ENCODE assay signal across 24 cellular contexts in genomic region chr2:71596011-71596410, GRCh38.
DNase-seq lines count a peak whose midpoint lies in the region; ATAC-seq lines count a peak whose summit lies in the region.
"Had no signal": no experiment of that assay in that cellular context is flagged by ENCODE, and none has a peak within 500 bp of the region (broad histone marks: within the 10 kb centered on the region; RNA-seq: fewer than 3 reads in every experiment).

No MANE protein-coding gene starts in this region.

- H3K27me3 Mint-ChIP-seq in naive thymus-derived CD4-positive, alpha-beta T cell, result peaks cover 0 to 12% (median 4%) of the 10 kb centered on the region in 5 donors

- H3K27me3 ChIP-seq in naive thymus-derived CD4-positive, alpha-beta T cell (ENCODE audit: control insufficient read depth in 2 of 2, insufficient read depth in 2 of 2, low read length in 2 of 2), result no peaks in the 10 kb centered on the region
- H3K27me3 ChIP-seq: heart right ventricle had no signal

- no peaks in the 10 kb centered on the region for H3K36me3 ChIP-seq in naive thymus-derived CD4-positive, alpha-beta T cell (ENCODE audit: control insufficient read depth in 2 of 3, insufficient read depth in 3 of 3, low read length in 3 of 3)

- H3K4me1 ChIP-seq in naive thymus-derived CD4-positive, alpha-beta T cell (ENCODE audit: control insufficient read depth in 2 of 2, insufficient read depth in 2 of 2, low read length in 2 of 2), result no peaks in the 10 kb centered on the region
- H3K4me1 ChIP-seq: heart right ventricle had no signal

- no peak overlapping the region for H3K4me3 Mint-ChIP-seq in naive thymus-derived CD4-positive, alpha-beta T cell
- H3K4me3 Mint-ChIP-seq: activated T-helper 17 cell treated with anti-CD3 and anti-CD28 coated beads, Interleukin-2, amount 50 U/mL, for 72 hours; CD4-positive, alpha-beta memory T cell had no signal

- intact Hi-C loops in naive thymus-derived CD4-positive, alpha-beta T cell (cut with micrococcal nuclease), result no loop called here

- H3K4me1 Mint-ChIP-seq in naive thymus-derived CD4-positive, alpha-beta T cell, result no peaks in the 10 kb centered on the region
- H3K4me1 Mint-ChIP-seq: activated T-helper 17 cell treated with anti-CD3 and anti-CD28 coated beads, Interleukin-2, amount 50 U/mL, for 72 hours; CD4-positive, alpha-beta memory T cell had no signal

- peak overlapping the region; percentile 98 for H3K27ac ChIP-seq in cingulate gyrus (ENCODE audit: low read depth, low read length)
- no peak overlapping the region for H3K27ac ChIP-seq in naive thymus-derived CD4-positive, alpha-beta T cell (ENCODE audit: low read depth, low read length)
- H3K27ac ChIP-seq: heart right ventricle, KMS-11 had no signal

- no peak overlapping the region for H3K27ac Mint-ChIP-seq in naive thymus-derived CD4-positive, alpha-beta T cell
- H3K27ac Mint-ChIP-seq: activated T-helper 17 cell treated with anti-CD3 and anti-CD28 coated beads, Interleukin-2, amount 50 U/mL, for 72 hours; CD4-positive, alpha-beta memory T cell had no signal

- no peaks in the 10 kb centered on the region for H3K36me3 Mint-ChIP-seq in naive thymus-derived CD4-positive, alpha-beta T cell
- H3K36me3 Mint-ChIP-seq: CD4-positive, alpha-beta memory T cell had no signal

- POLR2A ChIA-PET in naive thymus-derived CD4-positive, alpha-beta T cell (lab: Charles Lee), result no interaction called here

- H3K9me3 ChIP-seq in naive thymus-derived CD4-positive, alpha-beta T cell (ENCODE audit: control insufficient read depth in 2 of 3, low read length in 3 of 3), result no peaks in the 10 kb centered on the region
- H3K9me3 ChIP-seq: heart right ventricle had no signal

- no peak overlapping the region for H3K4me3 ChIP-seq in naive thymus-derived CD4-positive, alpha-beta T cell (ENCODE audit: low read length)
- H3K4me3 ChIP-seq: heart right ventricle had no signal

- CTCF ChIA-PET in naive thymus-derived CD4-positive, alpha-beta T cell (lab: Charles Lee), result no interaction called here

- H3K9me3 Mint-ChIP-seq in naive thymus-derived CD4-positive, alpha-beta T cell, result peaks cover 0 to 2% (median 0%) of the 10 kb centered on the region in 11 donors
- H3K9me3 Mint-ChIP-seq: activated T-helper 17 cell treated with anti-CD3 and anti-CD28 coated beads, Interleukin-2, amount 50 U/mL, for 72 hours; CD4-positive, alpha-beta memory T cell had no signal

- ATAC-seq in naive thymus-derived CD4-positive, alpha-beta T cell, result no peak
- no peak for ATAC-seq in GM21737 (IDR thresholded peaks at IDR 0.05; ENCODE audit: unreplicated experiment)
- ATAC-seq: activated T-helper 17 cell treated with anti-CD3 and anti-CD28 coated beads, Interleukin-2, amount 50 U/mL, for 72 hours; heart right ventricle; stimulated activated naive CD8-positive, alpha-beta T cell treated with anti-CD3 and anti-CD28 coated beads, Interleukin-15, Interleukin-2, amounts not matched to agents 100 U/mL and 50 U/mL, for 24 hours had no signal

- DNase-seq in ELF-1 (ENCODE audit: low read depth, low spot score) (peak; percentile 32), left kidney (ENCODE audit: low read depth, low spot score) (peak; percentile 41), putamen (ENCODE audit: low spot score) (peak; percentile 98), NOMO-1 treated with DMSO at 0.1 percent for 48 hours (lab: John Stamatoyannopoulos, UW; ENCODE audit: unreplicated experiment) (no peak), NCI-H146 treated with DMSO at 0.1 percent for 48 hours (lab: John Stamatoyannopoulos, UW; ENCODE audit: unreplicated experiment) (no peak)
- no peak for DNase-seq in naive thymus-derived CD4-positive, alpha-beta T cell
- DNase-seq: ACHN; activated CD4-positive, CD25-positive, alpha-beta regulatory T cell treated with anti-CD3 and anti-CD28 coated beads, Interleukin-2, amount 50 U/mL, for 72 hours; CD4-positive, alpha-beta memory T cell; cerebellar nuclear complex; effector memory CD4-positive, alpha-beta T cell; HCEC 1CT; heart right ventricle; kidney; mesendoderm; NCI-H2081 treated with DMSO at 0.1 percent for 48 hours; NCI-H524 treated with DMSO at 0.1 percent for 48 hours; SIG-M5; stimulated activated naive CD8-positive, alpha-beta T cell treated with anti-CD3 and anti-CD28 coated beads, Interleukin-15, Interleukin-2, amounts not matched to agents 100 U/mL and 50 U/mL, for 24 hours; T1000 had no signal

Comparison
In these comparisons a context has a peak if more than half of its experiments do, and no peak if none do; other contexts are left out.
1. DNase-seq: peak in ELF-1 (single experiment), left kidney (single experiment) and putamen (single experiment); none in naive thymus-derived CD4-positive, alpha-beta T cell (0 of 9), NOMO-1 treated with DMSO at 0.1 percent for 48 hours (single experiment) and NCI-H146 treated with DMSO at 0.1 percent for 48 hours (single experiment).